13 cellular contexts compared by ENCODE assay signal in genomic region chr2:131529864-131530445, GRCh38. TPM values are rescaled to one million over a fixed set of nuclear protein-coding genes. Genes with fewer than 3 reads are reported as not detected.
DNase-seq lines count a peak whose midpoint lies in the region; ATAC-seq lines count a peak whose summit lies in the region.
"Not testable (repeated sequence)": the region's sequence is repeated elsewhere in the genome, so short reads cannot be mapped to it uniquely, and the experiment has no call there.
"Had no signal": no experiment of that assay in that cellular context is flagged by ENCODE, and none has a peak within 500 bp of the region (broad histone marks: within the 10 kb centered on the region; RNA-seq: fewer than 3 reads in every experiment).

No MANE protein-coding gene starts in this region.

- H3K27me3 ChIP-seq in BLaER1 = not testable (repeated sequence)

- H3K4me1 Mint-ChIP-seq in activated CD4-positive, alpha-beta memory T cell treated with anti-CD3 and anti-CD28 coated beads, Interleukin-2, amount 10 ng/mL, durations not matched to agents 7 days and 5 days = peaks cover 21% of the 10 kb centered on the region
- H3K4me1 Mint-ChIP-seq in central memory CD8-positive, alpha-beta T cell = not testable (repeated sequence)

- H3K27ac ChIP-seq in BLaER1 = not testable (repeated sequence)

- H4K20me1 ChIP-seq in BLaER1 = not testable (repeated sequence)

- H3K36me3 ChIP-seq in BLaER1 = not testable (repeated sequence)

- not testable (repeated sequence) for H3K9me3 Mint-ChIP-seq in activated CD4-positive, alpha-beta memory T cell treated with anti-CD3 and anti-CD28 coated beads, Interleukin-2, amount 10 ng/mL, durations not matched to agents 7 days and 5 days; central memory CD8-positive, alpha-beta T cell

- POLR2A ChIA-PET in activated CD4-positive, alpha-beta memory T cell treated with anti-CD3 and anti-CD28 coated beads, Interleukin-2, amount 10 ng/mL, durations not matched to agents 7 days and 5 days (lab: Charles Lee) = not testable (repeated sequence)

- not testable (repeated sequence) for H3K36me3 Mint-ChIP-seq in activated CD4-positive, alpha-beta memory T cell treated with anti-CD3 and anti-CD28 coated beads, Interleukin-2, amount 10 ng/mL, durations not matched to agents 7 days and 5 days (ENCODE audit: low read depth); central memory CD8-positive, alpha-beta T cell (ENCODE audit: insufficient read depth)

- peak overlapping the region; percentile 83 for H3K4me2 ChIP-seq in BLaER1

- not testable (repeated sequence) for H3K9ac ChIP-seq in BLaER1

- peak; percentile 11 for DNase-seq in activated CD4-positive, alpha-beta memory T cell treated with anti-CD3 and anti-CD28 coated beads, Interleukin-2, amount 10 ng/mL, durations not matched to agents 7 days and 5 days
- peak in 1 of 2 donors; percentile 11 for DNase-seq in central memory CD8-positive, alpha-beta T cell (ENCODE audit: low spot score in 2 of 2)
- DNase-seq in left lobe of liver (ENCODE audit: low spot score) = peak; percentile 23
- peak; percentile 34 for DNase-seq in posterior vena cava (ENCODE audit: low spot score)
- peak; percentile 33 for DNase-seq in ureter (ENCODE audit: low spot score)

- H3K27me3 Mint-ChIP-seq in activated CD4-positive, alpha-beta memory T cell treated with anti-CD3 and anti-CD28 coated beads, Interleukin-2, amount 10 ng/mL, durations not matched to agents 7 days and 5 days; central memory CD8-positive, alpha-beta T cell: not testable (repeated sequence)

- peak; percentile 1 for ATAC-seq in GM18502 (IDR thresholded peaks at IDR 0.05; ENCODE audit: poor library complexity, unreplicated experiment)
- peak; percentile 4 for ATAC-seq in HG03196 (IDR thresholded peaks at IDR 0.05; ENCODE audit: unreplicated experiment)
- ATAC-seq in central memory CD8-positive, alpha-beta T cell (replicated peaks; ENCODE audit: extremely low read depth, poor library complexity, severe bottlenecking); left lobe of liver: not testable (repeated sequence)

- H3K27ac Mint-ChIP-seq in activated CD4-positive, alpha-beta memory T cell treated with anti-CD3 and anti-CD28 coated beads, Interleukin-2, amount 10 ng/mL, durations not matched to agents 7 days and 5 days = not testable (repeated sequence)
- H3K27ac Mint-ChIP-seq in central memory CD8-positive, alpha-beta T cell (ENCODE audit: low read depth) = peak overlapping the region; percentile 81

- not testable (repeated sequence) for H3K4me3 ChIP-seq in BLaER1

- CTCF ChIA-PET in activated CD4-positive, alpha-beta memory T cell treated with anti-CD3 and anti-CD28 coated beads, Interleukin-2, amount 10 ng/mL, durations not matched to agents 7 days and 5 days (lab: Charles Lee) = interaction anchor here (1.4 to 1.7 kb wide), 3 partner anchors 35 to 116 kb away, joined by 3 to 5 read pairs (median 4); no protein-coding TSS in a partner anchor

- H3K4me1 ChIP-seq in BLaER1 = peaks cover 14% of the 10 kb centered on the region

- H3K4me3 Mint-ChIP-seq in activated CD4-positive, alpha-beta memory T cell treated with anti-CD3 and anti-CD28 coated beads, Interleukin-2, amount 10 ng/mL, durations not matched to agents 7 days and 5 days; central memory CD8-positive, alpha-beta T cell: not testable (repeated sequence)

- intact Hi-C loops in posterior vena cava (cut with DNase I) = loop anchor here in 1 of 2 donors (5.0 kb wide), 1 partner anchor 148 kb away; no protein-coding TSS in a partner anchor

- H3K9me3 ChIP-seq in BLaER1 = not testable (repeated sequence)

RNA-seq across cellular contexts. Expression of gene CCDC74A, which starts 2.3 kb away (rescaled TPM):
- total RNA-seq in activated CD4-positive, alpha-beta memory T cell treated with anti-CD3 and anti-CD28 coated beads, Interleukin-2, amount 10 ng/mL, durations not matched to agents 7 days and 5 days = 1 to 10 TPM; 4.5 to 5.2 TPM
- total RNA-seq in left lobe of liver = 0.30 TPM
- total RNA-seq in posterior vena cava = 1 to 10 TPM; 3.9 to 4.4 TPM
- total RNA-seq in ureter = 2.0 TPM

RNA-seq across cellular contexts. Expression of gene MZT2A, which starts 37.8 kb away (rescaled TPM):
- 100 to 1,000 TPM; 249 to 267 TPM for total RNA-seq in activated CD4-positive, alpha-beta memory T cell treated with anti-CD3 and anti-CD28 coated beads, Interleukin-2, amount 10 ng/mL, durations not matched to agents 7 days and 5 days
- total RNA-seq in left lobe of liver = 60.2 TPM
- 10 to 100 TPM; 42.8 to 44.5 TPM for total RNA-seq in posterior vena cava
- 59.1 TPM for total RNA-seq in ureter

RNA-seq across cellular contexts. Expression of gene TUBA3D, which starts 54.0 kb away (rescaled TPM):
- not detected for total RNA-seq in activated CD4-positive, alpha-beta memory T cell treated with anti-CD3 and anti-CD28 coated beads, Interleukin-2, amount 10 ng/mL, durations not matched to agents 7 days and 5 days
- total RNA-seq in left lobe of liver (0.15 TPM), posterior vena cava (not detected), ureter (not detected)
- total RNA-seq: Caco-2, H4, HepG2, HFFc6, SJSA1 had no signal
